Comparison of ENCODE assay signal across 16 cellular contexts in the genomic region with DNA sequence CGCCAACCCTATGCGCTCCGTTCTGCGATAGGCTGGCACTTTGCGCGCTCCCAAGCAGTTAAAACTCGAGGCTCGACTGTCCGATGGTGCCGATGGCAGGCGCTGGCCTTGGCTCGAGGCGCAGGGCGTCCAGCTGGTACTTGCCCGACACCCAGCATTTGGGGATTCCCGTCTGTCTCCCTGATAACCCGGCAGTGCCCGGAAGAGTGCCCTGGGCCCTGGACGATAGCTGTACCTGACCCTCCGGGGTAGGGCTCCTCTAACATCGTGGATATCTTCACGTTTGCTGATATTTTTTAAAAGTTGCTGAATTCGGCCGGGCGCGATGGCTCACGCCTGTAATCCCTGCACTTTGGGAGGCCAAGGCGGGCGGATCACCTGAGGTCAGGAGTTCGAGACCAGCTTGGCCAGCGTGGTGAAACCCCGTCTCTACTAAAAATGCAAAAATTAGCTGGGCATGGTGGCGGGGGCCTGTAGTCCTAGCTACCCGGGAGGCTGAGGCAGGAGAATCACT. TPM values are rescaled to one million over a fixed set of nuclear protein-coding genes. Genes with fewer than 3 reads are reported as not detected.
DNase-seq lines count a peak whose midpoint lies in the region; ATAC-seq, FAIRE-seq and TF ChIP-seq lines count a peak whose summit lies in the region.
"Had no signal": no experiment of that assay in that cellular context is flagged by ENCODE, and none has a peak within 500 bp of the region (broad histone marks: within the 10 kb centered on the region; RNA-seq: fewer than 3 reads in every experiment).

No MANE protein-coding gene starts in this region.

- POLR2A ChIA-PET in T-cell (lab: Charles Lee) = no interaction called here

- no peak overlapping the region for H3K27ac ChIP-seq in Peyer's patch
- H3K27ac ChIP-seq: epithelial cell of prostate, thoracic aorta, VCaP had no signal

- peaks cover 0 to 16% of the 10 kb centered on the region in 2 donors for H3K27me3 ChIP-seq in Peyer's patch

- intact Hi-C loops in posterior vena cava (cut with DNase I) = no loop called here

- TF ChIP-seq CTCF in glutamatergic neuron (IDR thresholded peaks at IDR 0.05; ENCODE audit: partially characterized antibody, unreplicated experiment) (no peak), Peyer's patch (IDR thresholded peaks at IDR 0.05) (no peak)

- no peak for FAIRE-seq in GM12891 (lab: Jason Lieb, UNC)

- no peaks in the 10 kb centered on the region for H3K9me3 Mint-ChIP-seq in activated CD8-positive, alpha-beta memory T cell treated with anti-CD3 and anti-CD28 coated beads, Interleukin-2, amount 10 ng/mL, durations not matched to agents 7 days and 5 days (ENCODE audit: low read depth)
- no peaks in the 10 kb centered on the region for H3K9me3 Mint-ChIP-seq in T-cell
- peaks cover 5% of the 10 kb centered on the region for H3K9me3 Mint-ChIP-seq in glutamatergic neuron (ENCODE audit: unreplicated experiment)
- H3K9me3 Mint-ChIP-seq: CD4-positive, alpha-beta T cell had no signal

- peaks cover 42% of the 10 kb centered on the region for H3K27me3 Mint-ChIP-seq in activated CD8-positive, alpha-beta memory T cell treated with anti-CD3 and anti-CD28 coated beads, Interleukin-2, amount 10 ng/mL, durations not matched to agents 7 days and 5 days
- H3K27me3 Mint-ChIP-seq in T-cell (peaks cover 36 to 43% of the 10 kb centered on the region in 2 donors), glutamatergic neuron (ENCODE audit: unreplicated experiment) (peaks cover 10% of the 10 kb centered on the region)

- ATAC-seq in activated CD8-positive, alpha-beta memory T cell treated with anti-CD3 and anti-CD28 coated beads, Interleukin-2, amount 10 ng/mL, durations not matched to agents 7 days and 5 days = no peak
- ATAC-seq in T-cell (replicated peaks in 1 of 4) (no peak), HG02763 (IDR thresholded peaks at IDR 0.05; ENCODE audit: unreplicated experiment) (no peak)

- no peak for TF ChIP-seq POLR2A in Peyer's patch (IDR thresholded peaks at IDR 0.05)
- TF ChIP-seq POLR2A in GM12891 (IDR thresholded peaks at IDR 0.05; ENCODE audit: low read depth, low read length) = no peak

- DNase-seq in activated CD8-positive, alpha-beta memory T cell treated with anti-CD3 and anti-CD28 coated beads, Interleukin-2, amount 10 ng/mL, durations not matched to agents 7 days and 5 days = no peak
- DNase-seq in activated CD8-positive, alpha-beta memory T cell treated with anti-CD3 and anti-CD28 coated beads, Interleukin-2, amount 50 U/mL, for 48 hours = no peak
- DNase-seq in T-cell = no peak
- DNase-seq in glutamatergic neuron = no peak
- peak; percentile 64 for DNase-seq in posterior vena cava (ENCODE audit: low spot score)
- no peak for DNase-seq in Peyer's patch
- DNase-seq in GM12891 (ENCODE audit: insufficient read length, low spot score) = no peak
- DNase-seq: amniotic stem cell; CD4-positive, alpha-beta T cell; NCI-H1694; NCI-H446 treated with DMSO at 0.1 percent for 48 hours had no signal

- H3K9me3 ChIP-seq in Peyer's patch = no peaks in the 10 kb centered on the region
- H3K9me3 ChIP-seq: SK-N-SH, thoracic aorta had no signal

- H3K36me3 Mint-ChIP-seq in activated CD8-positive, alpha-beta memory T cell treated with anti-CD3 and anti-CD28 coated beads, Interleukin-2, amount 10 ng/mL, durations not matched to agents 7 days and 5 days = no peaks in the 10 kb centered on the region
- H3K36me3 Mint-ChIP-seq in T-cell (no peaks in the 10 kb centered on the region), glutamatergic neuron (ENCODE audit: unreplicated experiment) (no peaks in the 10 kb centered on the region)

- peak overlapping the region; percentile 19 for H3K4me3 Mint-ChIP-seq in activated CD8-positive, alpha-beta memory T cell treated with anti-CD3 and anti-CD28 coated beads, Interleukin-2, amount 10 ng/mL, durations not matched to agents 7 days and 5 days
- H3K4me3 Mint-ChIP-seq in T-cell (peak overlapping the region; percentile 14 to 70 (median 46)), glutamatergic neuron (ENCODE audit: unreplicated experiment) (peak overlapping the region; percentile 79)
- H3K4me3 Mint-ChIP-seq: CD4-positive, alpha-beta T cell had no signal

- H3K36me3 ChIP-seq in Peyer's patch = no peaks in the 10 kb centered on the region
- H3K36me3 ChIP-seq: thoracic aorta had no signal

- CTCF ChIA-PET in activated CD8-positive, alpha-beta memory T cell treated with anti-CD3 and anti-CD28 coated beads, Interleukin-2, amount 10 ng/mL, durations not matched to agents 7 days and 5 days (lab: Charles Lee) = interaction anchor here (1.2 to 2.8 kb wide), 5 partner anchors 10 to 318 kb away, joined by 3 to 13 read pairs (median 4); no protein-coding TSS in a partner anchor
- CTCF ChIA-PET in T-cell (lab: Charles Lee) = interaction anchor here in 1 of 2 donors (0.5 to 1.0 kb wide), 2 partner anchors 96 to 110 kb away, joined by 3 to 7 read pairs; no protein-coding TSS in a partner anchor

- H3K4me3 ChIP-seq in Peyer's patch = no peak overlapping the region

- H3K4me1 ChIP-seq in Peyer's patch = peaks cover 0 to 12% (median 4%) of the 10 kb centered on the region in 4 donors

- H3K4me1 Mint-ChIP-seq in activated CD8-positive, alpha-beta memory T cell treated with anti-CD3 and anti-CD28 coated beads, Interleukin-2, amount 10 ng/mL, durations not matched to agents 7 days and 5 days = peaks cover 12% of the 10 kb centered on the region
- H3K4me1 Mint-ChIP-seq in T-cell (peaks cover 5 to 12% (median 9%) of the 10 kb centered on the region in 3 donors), glutamatergic neuron (ENCODE audit: low read depth, unreplicated experiment) (peaks cover 11% of the 10 kb centered on the region)

- no peak overlapping the region for H3K27ac Mint-ChIP-seq in activated CD8-positive, alpha-beta memory T cell treated with anti-CD3 and anti-CD28 coated beads, Interleukin-2, amount 10 ng/mL, durations not matched to agents 7 days and 5 days
- H3K27ac Mint-ChIP-seq in T-cell = no peak overlapping the region
- H3K27ac Mint-ChIP-seq in glutamatergic neuron (ENCODE audit: unreplicated experiment) = no peak overlapping the region
- H3K27ac Mint-ChIP-seq: CD4-positive, alpha-beta T cell had no signal

TF ChIP-seq in GM12891, 5 proteins besides CTCF, POLR2A, EP300 and RAD21:
- TF ChIP-seq POU2F2 (IDR thresholded peaks at IDR 0.05; ENCODE audit: low read depth, low read length) (no peak), PAX5 (IDR thresholded peaks at IDR 0.05; ENCODE audit: insufficient read depth, low read length, severe bottlenecking) (no peak), POLR2AphosphoS5 (IDR thresholded peaks at IDR 0.05; ENCODE audit: low read depth, low read length) (no peak), SPI1 (IDR thresholded peaks at IDR 0.05; ENCODE audit: low read depth, low read length) (no peak), TAF1 (IDR thresholded peaks at IDR 0.05; ENCODE audit: low read depth, low read length) (no peak)

RNA-seq across cellular contexts. Expression of gene WIF1, which starts 0.9 kb away (rescaled TPM):
- not detected for total RNA-seq in activated CD8-positive, alpha-beta memory T cell treated with anti-CD3 and anti-CD28 coated beads, Interleukin-2, amount 10 ng/mL, durations not matched to agents 7 days and 5 days
- total RNA-seq in T-cell (not detected), glutamatergic neuron (ENCODE audit: unreplicated experiment) (not detected), posterior vena cava (under 1 TPM; 0.46 to 0.76 TPM), Peyer's patch (under 1 TPM in 1 of 4 donors, not detected in 3; 0.85 TPM)
- polyA plus RNA-seq in GM12891 (2012; ENCODE audit: low read depth, missing spikeins) = 0.12 TPM
- total RNA-seq: CD4-positive, alpha-beta T cell; thoracic aorta had no signal
- polyA plus RNA-seq: SK-N-SH had no signal

RNA-seq across cellular contexts. Expression of gene LEMD3, which starts 47.4 kb away (rescaled TPM):
- total RNA-seq in activated CD8-positive, alpha-beta memory T cell treated with anti-CD3 and anti-CD28 coated beads, Interleukin-2, amount 10 ng/mL, durations not matched to agents 7 days and 5 days = 10 to 100 TPM; 28.2 to 37.3 TPM
- total RNA-seq in T-cell (10 to 100 TPM; 57.0 to 62.9 (median 58.2) TPM), glutamatergic neuron (ENCODE audit: unreplicated experiment) (25.4 TPM), posterior vena cava (10 to 100 TPM; 23.9 to 27.2 TPM), Peyer's patch (10 to 100 TPM; 17.9 to 51.7 (median 44.3) TPM)
- polyA plus RNA-seq in GM12891 (2012; ENCODE audit: low read depth, missing spikeins) = 6.5 TPM

Comparison
In these comparisons a context has a peak if more than half of its experiments do, and no peak if none do; other contexts are left out.
1. H3K4me3 Mint-ChIP-seq: peak in every context shown above with its lines; median percentile 79 in glutamatergic neuron; 46 in T-cell; 19 in activated CD8-positive, alpha-beta memory T cell treated with anti-CD3 and anti-CD28 coated beads, Interleukin-2, amount 10 ng/mL, durations not matched to agents 7 days and 5 days.